3 cellular contexts compared by ENCODE assay signal in the genomic region with DNA sequence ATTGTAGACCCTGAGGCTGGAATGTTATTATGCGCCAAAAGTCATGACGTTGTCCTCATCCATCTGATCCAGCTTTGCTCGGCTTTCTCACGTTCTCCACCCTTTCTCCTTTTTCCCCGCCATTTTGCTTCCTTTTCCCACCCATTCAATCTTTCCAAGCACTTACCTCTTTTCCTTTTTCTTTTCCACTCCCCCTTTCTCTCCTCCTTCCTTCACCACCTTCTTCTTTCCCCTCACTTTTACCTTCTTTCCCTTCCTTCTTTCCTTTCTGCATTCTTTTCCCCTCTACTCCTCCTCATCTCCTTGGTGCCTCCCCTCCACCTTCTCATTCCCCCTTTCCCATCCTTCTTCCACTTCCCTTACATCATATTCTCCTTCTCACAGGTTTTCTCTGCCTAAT.
A peak's percentile ranks its signal among the peaks of the same experiment; 100 is the strongest.
TF ChIP-seq lines count a peak whose summit lies in the region.

No MANE protein-coding gene starts in this region.

TF ChIP-seq in HepG2, 621 proteins besides CTCF, POLR2A, EP300 and RAD21 (continued from another document):
- TF ChIP-seq PAWR (CRISPR knock-in tag; IDR thresholded peaks at IDR 0.05; ENCODE audit: borderline replicate concordance) (no peak), ATF7 (IDR thresholded peaks at IDR 0.05) (0 out of 2 replicates have a peak, but pooled peaks have one; percentile 9), ATF7 (CRISPR knock-in tag; IDR thresholded peaks at IDR 0.05) (no peak), RAD51 (IDR thresholded peaks at IDR 0.05; ENCODE audit: borderline replicate concordance) (0 out of 2 replicates have a peak, but pooled peaks have one; percentile 15), NBN (conservative IDR thresholded peaks at IDR 0.05) (peak; percentile 93; the same call in 1 of the 2 replicates), ZNF296 (CRISPR knock-in tag; conservative IDR thresholded peaks at IDR 0.05) (no peak), FOXP1 (IDR thresholded peaks at IDR 0.05) (0 out of 2 replicates have a peak, but pooled peaks have one; percentile 9), FOXP1 (CRISPR knock-in tag; IDR thresholded peaks at IDR 0.05) (no peak), HNRNPL (IDR thresholded peaks at IDR 0.05; ENCODE audit: low read depth, low read length) (no peak), U2AF1 (optimal IDR thresholded peaks at IDR 0.05; ENCODE audit: low read depth, low read length) (no peak), ARID2 (CRISPR knock-in tag; IDR thresholded peaks at IDR 0.05; ENCODE audit: borderline replicate concordance) (no peak), FOXK2 (IDR thresholded peaks at IDR 0.05) (peak; percentile 24; the same call in 1 of the 2 replicates), GATA4 (IDR thresholded peaks at IDR 0.05; ENCODE audit: borderline replicate concordance, low read depth) (no peak), ZBTB1 (CRISPR knock-in tag; IDR thresholded peaks at IDR 0.05; ENCODE audit: borderline replicate concordance) (no peak)
- TF ChIP-seq, protein P1, sequence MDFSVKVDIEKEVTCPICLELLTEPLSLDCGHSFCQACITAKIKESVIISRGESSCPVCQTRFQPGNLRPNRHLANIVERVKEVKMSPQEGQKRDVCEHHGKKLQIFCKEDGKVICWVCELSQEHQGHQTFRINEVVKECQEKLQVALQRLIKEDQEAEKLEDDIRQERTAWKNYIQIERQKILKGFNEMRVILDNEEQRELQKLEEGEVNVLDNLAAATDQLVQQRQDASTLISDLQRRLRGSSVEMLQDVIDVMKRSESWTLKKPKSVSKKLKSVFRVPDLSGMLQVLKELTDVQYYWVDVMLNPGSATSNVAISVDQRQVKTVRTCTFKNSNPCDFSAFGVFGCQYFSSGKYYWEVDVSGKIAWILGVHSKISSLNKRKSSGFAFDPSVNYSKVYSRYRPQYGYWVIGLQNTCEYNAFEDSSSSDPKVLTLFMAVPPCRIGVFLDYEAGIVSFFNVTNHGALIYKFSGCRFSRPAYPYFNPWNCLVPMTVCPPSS (IDR thresholded peaks at IDR 0.05): 0 out of 2 replicates have a peak, but pooled peaks have one; percentile 23
- TF ChIP-seq, protein P2, sequence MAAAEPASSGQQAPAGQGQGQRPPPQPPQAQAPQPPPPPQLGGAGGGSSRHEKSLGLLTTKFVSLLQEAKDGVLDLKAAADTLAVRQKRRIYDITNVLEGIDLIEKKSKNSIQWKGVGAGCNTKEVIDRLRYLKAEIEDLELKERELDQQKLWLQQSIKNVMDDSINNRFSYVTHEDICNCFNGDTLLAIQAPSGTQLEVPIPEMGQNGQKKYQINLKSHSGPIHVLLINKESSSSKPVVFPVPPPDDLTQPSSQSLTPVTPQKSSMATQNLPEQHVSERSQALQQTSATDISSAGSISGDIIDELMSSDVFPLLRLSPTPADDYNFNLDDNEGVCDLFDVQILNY (CRISPR knock-in tag; conservative IDR thresholded peaks at IDR 0.05): no peak
- TF ChIP-seq, protein P3, sequence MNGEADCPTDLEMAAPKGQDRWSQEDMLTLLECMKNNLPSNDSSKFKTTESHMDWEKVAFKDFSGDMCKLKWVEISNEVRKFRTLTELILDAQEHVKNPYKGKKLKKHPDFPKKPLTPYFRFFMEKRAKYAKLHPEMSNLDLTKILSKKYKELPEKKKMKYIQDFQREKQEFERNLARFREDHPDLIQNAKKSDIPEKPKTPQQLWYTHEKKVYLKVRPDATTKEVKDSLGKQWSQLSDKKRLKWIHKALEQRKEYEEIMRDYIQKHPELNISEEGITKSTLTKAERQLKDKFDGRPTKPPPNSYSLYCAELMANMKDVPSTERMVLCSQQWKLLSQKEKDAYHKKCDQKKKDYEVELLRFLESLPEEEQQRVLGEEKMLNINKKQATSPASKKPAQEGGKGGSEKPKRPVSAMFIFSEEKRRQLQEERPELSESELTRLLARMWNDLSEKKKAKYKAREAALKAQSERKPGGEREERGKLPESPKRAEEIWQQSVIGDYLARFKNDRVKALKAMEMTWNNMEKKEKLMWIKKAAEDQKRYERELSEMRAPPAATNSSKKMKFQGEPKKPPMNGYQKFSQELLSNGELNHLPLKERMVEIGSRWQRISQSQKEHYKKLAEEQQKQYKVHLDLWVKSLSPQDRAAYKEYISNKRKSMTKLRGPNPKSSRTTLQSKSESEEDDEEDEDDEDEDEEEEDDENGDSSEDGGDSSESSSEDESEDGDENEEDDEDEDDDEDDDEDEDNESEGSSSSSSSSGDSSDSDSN (CRISPR knock-in tag; IDR thresholded peaks at IDR 0.05): no peak

TF ChIP-seq in WTC11, 78 proteins besides CTCF, POLR2A, EP300 and RAD21:
- TF ChIP-seq, protein P4, sequence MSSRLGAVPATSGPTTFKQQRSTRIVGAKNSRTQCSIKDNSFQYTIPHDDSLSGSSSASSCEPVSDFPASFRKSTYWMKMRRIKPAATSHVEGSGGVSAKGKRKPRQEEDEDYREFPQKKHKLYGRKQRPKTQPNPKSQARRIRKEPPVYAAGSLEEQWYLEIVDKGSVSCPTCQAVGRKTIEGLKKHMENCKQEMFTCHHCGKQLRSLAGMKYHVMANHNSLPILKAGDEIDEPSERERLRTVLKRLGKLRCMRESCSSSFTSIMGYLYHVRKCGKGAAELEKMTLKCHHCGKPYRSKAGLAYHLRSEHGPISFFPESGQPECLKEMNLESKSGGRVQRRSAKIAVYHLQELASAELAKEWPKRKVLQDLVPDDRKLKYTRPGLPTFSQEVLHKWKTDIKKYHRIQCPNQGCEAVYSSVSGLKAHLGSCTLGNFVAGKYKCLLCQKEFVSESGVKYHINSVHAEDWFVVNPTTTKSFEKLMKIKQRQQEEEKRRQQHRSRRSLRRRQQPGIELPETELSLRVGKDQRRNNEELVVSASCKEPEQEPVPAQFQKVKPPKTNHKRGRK (CRISPR knock-in tag; IDR thresholded peaks at IDR 0.05; ENCODE audit: borderline replicate concordance): 0 out of 2 replicates have a peak, but pooled peaks have one; percentile 48
- TF ChIP-seq, protein P5, sequence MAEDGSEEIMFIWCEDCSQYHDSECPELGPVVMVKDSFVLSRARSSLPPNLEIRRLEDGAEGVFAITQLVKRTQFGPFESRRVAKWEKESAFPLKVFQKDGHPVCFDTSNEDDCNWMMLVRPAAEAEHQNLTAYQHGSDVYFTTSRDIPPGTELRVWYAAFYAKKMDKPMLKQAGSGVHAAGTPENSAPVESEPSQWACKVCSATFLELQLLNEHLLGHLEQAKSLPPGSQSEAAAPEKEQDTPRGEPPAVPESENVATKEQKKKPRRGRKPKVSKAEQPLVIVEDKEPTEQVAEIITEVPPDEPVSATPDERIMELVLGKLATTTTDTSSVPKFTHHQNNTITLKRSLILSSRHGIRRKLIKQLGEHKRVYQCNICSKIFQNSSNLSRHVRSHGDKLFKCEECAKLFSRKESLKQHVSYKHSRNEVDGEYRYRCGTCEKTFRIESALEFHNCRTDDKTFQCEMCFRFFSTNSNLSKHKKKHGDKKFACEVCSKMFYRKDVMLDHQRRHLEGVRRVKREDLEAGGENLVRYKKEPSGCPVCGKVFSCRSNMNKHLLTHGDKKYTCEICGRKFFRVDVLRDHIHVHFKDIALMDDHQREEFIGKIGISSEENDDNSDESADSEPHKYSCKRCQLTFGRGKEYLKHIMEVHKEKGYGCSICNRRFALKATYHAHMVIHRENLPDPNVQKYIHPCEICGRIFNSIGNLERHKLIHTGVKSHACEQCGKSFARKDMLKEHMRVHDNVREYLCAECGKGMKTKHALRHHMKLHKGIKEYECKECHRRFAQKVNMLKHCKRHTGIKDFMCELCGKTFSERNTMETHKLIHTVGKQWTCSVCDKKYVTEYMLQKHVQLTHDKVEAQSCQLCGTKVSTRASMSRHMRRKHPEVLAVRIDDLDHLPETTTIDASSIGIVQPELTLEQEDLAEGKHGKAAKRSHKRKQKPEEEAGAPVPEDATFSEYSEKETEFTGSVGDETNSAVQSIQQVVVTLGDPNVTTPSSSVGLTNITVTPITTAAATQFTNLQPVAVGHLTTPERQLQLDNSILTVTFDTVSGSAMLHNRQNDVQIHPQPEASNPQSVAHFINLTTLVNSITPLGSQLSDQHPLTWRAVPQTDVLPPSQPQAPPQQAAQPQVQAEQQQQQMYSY (CRISPR knock-in tag; IDR thresholded peaks at IDR 0.05): no peak

TF ChIP-seq in K562, 482 proteins besides CTCF, POLR2A, EP300 and RAD21 (continued from another document):
- TF ChIP-seq HDAC6 (IDR thresholded peaks at IDR 0.05; ENCODE audit: low read depth, low read length): no peak
- no peak for TF ChIP-seq WHSC1 (IDR thresholded peaks at IDR 0.05; ENCODE audit: low read length)
- TF ChIP-seq, protein P6, sequence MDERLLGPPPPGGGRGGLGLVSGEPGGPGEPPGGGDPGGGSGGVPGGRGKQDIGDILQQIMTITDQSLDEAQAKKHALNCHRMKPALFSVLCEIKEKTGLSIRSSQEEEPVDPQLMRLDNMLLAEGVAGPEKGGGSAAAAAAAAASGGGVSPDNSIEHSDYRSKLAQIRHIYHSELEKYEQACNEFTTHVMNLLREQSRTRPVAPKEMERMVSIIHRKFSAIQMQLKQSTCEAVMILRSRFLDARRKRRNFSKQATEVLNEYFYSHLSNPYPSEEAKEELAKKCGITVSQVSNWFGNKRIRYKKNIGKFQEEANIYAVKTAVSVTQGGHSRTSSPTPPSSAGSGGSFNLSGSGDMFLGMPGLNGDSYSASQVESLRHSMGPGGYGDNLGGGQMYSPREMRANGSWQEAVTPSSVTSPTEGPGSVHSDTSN (CRISPR knock-in tag; IDR thresholded peaks at IDR 0.05; ENCODE audit: low read depth): no peak
- TF ChIP-seq, protein P6 (tag; conservative IDR thresholded peaks at IDR 0.05; ENCODE audit: low read depth): no peak
TF ChIP-seq in K562: peak in this region for 1.
